ENCODE assay signal across 8 cellular contexts in the genomic region with DNA sequence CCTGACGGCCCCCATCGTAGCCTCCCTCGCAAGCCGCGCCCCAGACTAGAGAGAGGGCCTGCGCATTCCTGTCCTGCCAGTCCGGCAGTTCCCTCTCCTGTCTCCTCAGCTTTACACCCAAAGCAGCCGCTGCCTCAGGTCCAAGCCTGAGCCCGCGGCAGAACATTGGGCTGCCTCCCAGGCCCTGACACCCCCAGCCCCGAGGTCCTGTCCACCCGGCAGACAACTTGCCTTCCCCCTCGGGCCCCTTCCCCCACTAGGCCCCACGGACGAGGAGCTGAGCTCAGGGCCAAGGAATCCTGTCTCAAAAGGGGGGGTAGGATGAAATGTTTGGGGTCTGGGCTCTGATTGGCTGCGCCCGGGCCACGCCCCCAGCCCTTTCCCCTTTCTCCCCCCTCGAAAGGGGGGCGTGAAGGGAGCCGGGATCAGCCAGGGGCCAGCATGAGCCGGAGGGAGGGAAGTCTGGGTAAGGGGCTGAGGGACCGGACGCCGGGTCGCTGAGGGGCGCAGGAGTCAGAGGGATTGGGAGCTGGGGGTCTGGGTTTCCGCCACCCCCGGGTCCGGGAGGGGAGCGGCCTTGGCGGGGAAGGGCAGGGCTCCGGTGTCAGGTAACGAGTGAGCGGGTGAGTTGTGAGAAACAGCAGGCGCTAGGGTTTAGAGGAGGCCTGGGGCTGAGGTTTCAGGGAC. TPM values are rescaled to one million over a fixed set of nuclear protein-coding genes. Genes with fewer than 3 reads are reported as not detected.
DNase-seq lines count a peak whose midpoint lies in the region; ATAC-seq and TF ChIP-seq lines count a peak whose summit lies in the region.

A gene with protein sequence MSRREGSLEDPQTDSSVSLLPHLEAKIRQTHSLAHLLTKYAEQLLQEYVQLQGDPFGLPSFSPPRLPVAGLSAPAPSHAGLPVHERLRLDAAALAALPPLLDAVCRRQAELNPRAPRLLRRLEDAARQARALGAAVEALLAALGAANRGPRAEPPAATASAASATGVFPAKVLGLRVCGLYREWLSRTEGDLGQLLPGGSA (plus strand): TSS at position 412 of the 687 bp plus-strand sequence. CDS start 30 bp downstream, at position 442.

- H3K4me3 Mint-ChIP-seq in endodermal cell = peak within 1 kb of the TSS; percentile 75

- H3K27me3 Mint-ChIP-seq in endodermal cell (ENCODE audit: insufficient read depth) = peaks cover 2% of the 10 kb centered on the region

- WGBS in endodermal cell (ENCODE audit: insufficient coverage in 1 of 2, insufficient read length in 1 of 2), 2 experiments = 1 to 7% methylated on average over 5 to 29 of the region's 36 CpGs

- peaks cover 44% of the 10 kb centered on the region for H3K4me1 ChIP-seq in SJSA1 (replicated peaks)
- H3K4me1 ChIP-seq in endodermal cell (ENCODE audit: control insufficient read depth, insufficient read depth, low read length) = peaks cover 15% of the 10 kb centered on the region
- peaks cover 13 to 45% of the 10 kb centered on the region in 2 donors for H3K4me1 ChIP-seq in thoracic aorta (ENCODE audit: control insufficient read depth in 1 of 2, low read depth in 2 of 2)

- H3K27me3 ChIP-seq in SJSA1 (replicated peaks) (no peaks in the 10 kb centered on the region), endodermal cell (ENCODE audit: control insufficient read depth, insufficient read depth, low read length, poor library complexity, severe bottlenecking) (no peaks in the 10 kb centered on the region), thoracic aorta (replicated peaks; ENCODE audit: insufficient read depth) (no peaks in the 10 kb centered on the region)

- 0 out of 2 replicates have a peak, but pooled peaks cover under 1% of the 10 kb centered on the region for H3K9me3 ChIP-seq in SJSA1 (replicated peaks)
- no peaks in the 10 kb centered on the region for H3K9me3 ChIP-seq in endodermal cell (ENCODE audit: control insufficient read depth, low read length)
- H3K9me3 ChIP-seq in thoracic aorta = no peaks in the 10 kb centered on the region

- DNase-seq in NCI-H2227 (lab: John Stamatoyannopoulos, UW; ENCODE audit: unreplicated experiment) (peak; percentile 39), NCI-H2227 treated with DMSO at 0.1 percent for 48 hours (lab: John Stamatoyannopoulos, UW) (no peak), SJSA1 (ENCODE audit: low read depth in 1 of 2, low spot score in 2 of 2) (peak; percentile 88 to 94), endodermal cell (peak; percentile 93), lung microvascular endothelial cell (ENCODE audit: low read depth in 2 of 2) (peak; percentile 22 to 44), thoracic aorta (ENCODE audit: low spot score) (no peak)

- H3K27ac ChIP-seq in SJSA1 (peak within 1 kb of the TSS; percentile 95), endodermal cell (ENCODE audit: low read depth, low read length) (peak within 1 kb of the TSS; percentile 94), thoracic aorta (peak within 1 kb of the TSS; percentile 96 to 100)

- H3K4me1 Mint-ChIP-seq in endodermal cell = peaks cover 20% of the 10 kb centered on the region

- no peaks in the 10 kb centered on the region for H3K9me3 Mint-ChIP-seq in endodermal cell

- ATAC-seq in thoracic aorta (ENCODE audit: insufficient number of reproducible peaks, low FRiP score, low read depth) = peak; percentile 59
- no peak for ATAC-seq in HG02642 (IDR thresholded peaks at IDR 0.05; ENCODE audit: poor library complexity, unreplicated experiment)
- ATAC-seq in GM19351 (IDR thresholded peaks at IDR 0.05; ENCODE audit: unreplicated experiment) = no peak

- peaks cover 7% of the 10 kb centered on the region for H3K36me3 Mint-ChIP-seq in endodermal cell (ENCODE audit: low read depth)

- TF ChIP-seq CTCF in endodermal cell (conservative IDR thresholded peaks at IDR 0.05) = no peak
- no peak for TF ChIP-seq CTCF in thoracic aorta (IDR thresholded peaks at IDR 0.05)

- peak within 1 kb of the TSS; percentile 99 for H3K27ac Mint-ChIP-seq in endodermal cell

- H3K36me3 ChIP-seq in SJSA1 (peaks cover 16% of the 10 kb centered on the region), endodermal cell (ENCODE audit: control insufficient read depth, insufficient read depth, low read length) (peaks cover 12% of the 10 kb centered on the region), thoracic aorta (peaks cover 4% of the 10 kb centered on the region)

- H3K4me3 ChIP-seq in SJSA1 (peak within 1 kb of the TSS; percentile 49), endodermal cell (ENCODE audit: low read length) (peak within 1 kb of the TSS; percentile 82), thoracic aorta (peak within 1 kb of the TSS; percentile 73)

- H3K9ac ChIP-seq in endodermal cell (ENCODE audit: extremely low read depth, low read length, poor library complexity, severe bottlenecking) = peak within 1 kb of the TSS; percentile 83

RNA-seq across cellular contexts. Expression of the gene that starts here (rescaled TPM):
- total RNA-seq in SJSA1 (2014; rRNA removed; shearing (Covaris generic)) = 1.3 and 3.5 TPM in 2 replicates
- total RNA-seq in endodermal cell = 1 to 10 TPM; 3.1 to 3.3 TPM
- 3.8 TPM for polyA plus RNA-seq in endodermal cell (2013, experiment 1 of 2)
- polyA plus RNA-seq in endodermal cell (2013, experiment 2 of 2) = 2.8 TPM
- 0.22 and 0.40 TPM in 2 replicates for total RNA-seq in lung microvascular endothelial cell
- 1 to 10 TPM; 3.8 TPM for total RNA-seq in thoracic aorta

Comparison
In these comparisons a context has a peak if more than half of its experiments do, and no peak if none do; other contexts are left out.
1. DNase-seq: peak in NCI-H2227 (single experiment), SJSA1 (2 of 2) and endodermal cell (single experiment); none in NCI-H2227 treated with DMSO at 0.1 percent for 48 hours (single experiment) and thoracic aorta (single experiment).
2. Peak in DNase-seq in lung microvascular endothelial cell; RNA of the gene not detected or under 1 TPM.
3. Peak in every context shown above with its lines, with median percentiles within 50 percentile points of each other: H3K27ac ChIP-seq and H3K4me3 ChIP-seq.